8 cellular contexts compared by ENCODE assay signal in genomic region chr3:16512435-16513140, GRCh38. TPM values are rescaled to one million over a fixed set of nuclear protein-coding genes. Genes with fewer than 3 reads are reported as not detected.
DNase-seq lines count a peak whose midpoint lies in the region; ATAC-seq and TF ChIP-seq lines count a peak whose summit lies in the region.

No MANE protein-coding gene starts in this region.

- peak; percentile 10 for ATAC-seq in HG03108 (IDR thresholded peaks at IDR 0.05; ENCODE audit: unreplicated experiment)

- peaks cover 89% of the 10 kb centered on the region for H3K4me1 Mint-ChIP-seq in brain

- peaks cover 0 to 6% (median 0%) of the 10 kb centered on the region in 5 experiments for H3K9me3 Mint-ChIP-seq in brain

- peaks cover 43% of the 10 kb centered on the region for H3K27me3 Mint-ChIP-seq in brain

- DNase-seq in NCI-H748 (lab: John Stamatoyannopoulos, UW; ENCODE audit: unreplicated experiment) (peak; percentile 20), NCI-H748 treated with DMSO at 0.1 percent for 48 hours (lab: John Stamatoyannopoulos, UW) (no peak), T1000 (lab: John Stamatoyannopoulos, UW) (peak; percentile 38), kidney tubule cell (ENCODE audit: low spot score) (peak; percentile 45), inferior parietal cortex (ENCODE audit: extremely low spot score) (no peak)
- DNase-seq in stimulated activated CD4-positive, alpha-beta T cell treated with anti-CD3 and anti-CD28 coated beads, Interleukin-4, amount 100 ng/mL, for 24 hours = peak; percentile 51

- no peaks in the 10 kb centered on the region for H3K36me3 Mint-ChIP-seq in brain

- no peak for TF ChIP-seq CTCF in brain (conservative IDR thresholded peaks at IDR 0.05)

- peak overlapping the region; percentile 41 to 93 (median 81) for H3K27ac Mint-ChIP-seq in brain

- peak overlapping the region; percentile 87 to 97 (median 95) for H3K4me3 Mint-ChIP-seq in brain

RNA-seq across cellular contexts. Expression of gene RFTN1, which starts 0.9 kb away (rescaled TPM):
- 15.1 TPM for polyA plus RNA-seq in brain (ENCODE audit: insufficient read depth, low read depth, low replicate concordance)

Comparison
In these comparisons a context has a peak if more than half of its experiments do, and no peak if none do; other contexts are left out.
1. DNase-seq: peak in NCI-H748 (single experiment), T1000 (single experiment), kidney tubule cell (single experiment) and stimulated activated CD4-positive, alpha-beta T cell treated with anti-CD3 and anti-CD28 coated beads, Interleukin-4, amount 100 ng/mL, for 24 hours (single experiment); none in NCI-H748 treated with DMSO at 0.1 percent for 48 hours (single experiment) and inferior parietal cortex (single experiment).